ENCODE assay signal across 10 cellular contexts in the genomic region with DNA sequence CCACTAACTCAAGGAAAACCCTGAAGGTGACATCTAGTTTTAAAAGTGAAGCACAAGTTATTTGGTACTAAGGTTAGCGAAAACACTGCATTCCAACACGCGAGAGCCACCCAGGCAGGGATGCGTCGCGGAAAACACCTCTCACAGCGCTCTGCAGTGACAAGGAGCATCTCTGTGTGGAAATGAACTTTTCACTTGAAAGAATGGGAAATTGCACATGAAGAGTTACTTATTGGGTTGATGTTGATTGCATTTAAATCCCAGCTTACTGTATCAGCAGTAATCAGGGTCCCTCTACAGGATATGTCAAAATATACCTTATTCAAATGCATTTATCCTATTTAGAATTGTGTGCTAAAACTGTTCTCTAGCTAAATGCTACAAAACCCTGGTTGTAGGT.
DNase-seq lines count a peak whose midpoint lies in the region; ATAC-seq and TF ChIP-seq lines count a peak whose summit lies in the region.
"Had no signal": no experiment of that assay in that cellular context is flagged by ENCODE, and none has a peak within 500 bp of the region (broad histone marks: within the 10 kb centered on the region; RNA-seq: fewer than 3 reads in every experiment).

No MANE protein-coding gene starts in this region.

- H3K4me3 Mint-ChIP-seq in nephron, result peak overlapping the region; percentile 76 to 94 (median 93)
- H3K4me3 Mint-ChIP-seq: IgD-negative memory B cell had no signal

- peaks cover 59% of the 10 kb centered on the region for H3K4me1 Mint-ChIP-seq in nephron
- H3K4me1 Mint-ChIP-seq: IgD-negative memory B cell had no signal

- H3K27ac Mint-ChIP-seq in nephron, result peak overlapping the region; percentile 95 to 98 (median 96)
- H3K27ac Mint-ChIP-seq: IgD-negative memory B cell had no signal

- DNase-seq in AG10803 (ENCODE audit: low read depth), result peak; percentile 64
- DNase-seq in NB4 (ENCODE audit: low read depth), result peak; percentile 61
- peak; percentile 70 for DNase-seq in dermis blood vessel endothelial cell
- no peak for DNase-seq in stimulated activated CD4-positive, alpha-beta T cell treated with anti-CD3 and anti-CD28 coated beads, Interleukin-4, amount 100 ng/mL, for 4 hours
- no peak for DNase-seq in DMS153 (lab: John Stamatoyannopoulos, UW)
- no peak for DNase-seq in cerebellar nuclear complex (lab: John Stamatoyannopoulos, UW)
- DNase-seq: T-helper 9 cell had no signal

- H3K27me3 Mint-ChIP-seq in nephron (ENCODE audit: low read depth), result no peaks in the 10 kb centered on the region

- no peaks in the 10 kb centered on the region for H3K36me3 Mint-ChIP-seq in nephron (ENCODE audit: low read depth)
- H3K36me3 Mint-ChIP-seq: IgD-negative memory B cell had no signal

- no peak for ATAC-seq in GM18498 (IDR thresholded peaks at IDR 0.05; ENCODE audit: unreplicated experiment)

- no peak for TF ChIP-seq POLR2A in NB4 (IDR thresholded peaks at IDR 0.05; ENCODE audit: extremely low read depth, insufficient read length)

- H3K4me3 ChIP-seq in AG10803 (ENCODE audit: low read length) (peak overlapping the region; percentile 67), NB4 (ENCODE audit: low read depth, low read length) (peak overlapping the region; percentile 70)

- H3K9me3 Mint-ChIP-seq in nephron, result no peaks in the 10 kb centered on the region
- H3K9me3 Mint-ChIP-seq: IgD-negative memory B cell had no signal

- TF ChIP-seq CTCF in AG10803 (conservative IDR thresholded peaks at IDR 0.05; ENCODE audit: low read length) (peak; percentile 43), NB4 (IDR thresholded peaks at IDR 0.05; ENCODE audit: low read depth, low read length) (no peak), nephron (IDR thresholded peaks at IDR 0.05; ENCODE audit: unreplicated experiment in 3 of 3) (peak in 2 of 3 experiments; percentile 30 to 34)

Comparison
In these comparisons a context has a peak if more than half of its experiments do, and no peak if none do; other contexts are left out.
1. DNase-seq: peak in AG10803 (single experiment), NB4 (single experiment) and dermis blood vessel endothelial cell (single experiment); none in stimulated activated CD4-positive, alpha-beta T cell treated with anti-CD3 and anti-CD28 coated beads, Interleukin-4, amount 100 ng/mL, for 4 hours (0 of 2), DMS153 (single experiment) and cerebellar nuclear complex (0 of 2).